Comparison of ENCODE assay signal across 1 cellular context in the genomic region with DNA sequence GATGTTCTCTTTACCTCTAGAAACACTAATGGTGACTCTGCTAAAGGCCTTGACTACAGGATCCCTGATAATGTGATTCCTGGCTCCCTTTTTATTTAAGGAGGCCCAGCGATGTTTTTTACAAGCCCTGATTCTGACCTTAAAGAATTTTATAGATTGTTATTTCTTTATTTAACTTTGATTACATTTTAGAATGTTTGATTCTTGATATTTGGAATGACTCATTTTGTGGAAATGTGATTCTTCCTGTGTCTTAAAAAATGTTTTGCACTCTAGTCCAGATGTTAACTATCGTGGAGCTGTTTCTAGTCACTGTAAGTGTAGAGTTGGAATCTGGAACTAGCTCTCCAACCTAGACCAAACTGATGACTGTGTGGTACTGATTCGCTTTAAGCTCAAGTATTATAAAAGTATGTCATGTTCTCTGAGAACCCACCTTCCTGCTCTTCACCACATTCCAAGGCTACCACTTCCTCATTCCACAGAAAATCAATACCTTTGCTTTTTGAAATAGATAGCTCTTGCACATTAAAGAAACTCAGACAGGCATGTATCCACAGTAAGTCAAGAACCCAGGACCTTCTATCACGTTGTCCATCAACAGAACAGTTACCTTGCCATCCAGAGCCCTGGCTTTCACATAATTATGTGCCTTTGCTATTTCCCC.
TF ChIP-seq lines count a peak whose summit lies in the region.

No MANE protein-coding gene starts in this region.

TF ChIP-seq in HCT116, 20 proteins besides CTCF, POLR2A, EP300 and RAD21 (continued from another document):
- TF ChIP-seq, protein P1, sequence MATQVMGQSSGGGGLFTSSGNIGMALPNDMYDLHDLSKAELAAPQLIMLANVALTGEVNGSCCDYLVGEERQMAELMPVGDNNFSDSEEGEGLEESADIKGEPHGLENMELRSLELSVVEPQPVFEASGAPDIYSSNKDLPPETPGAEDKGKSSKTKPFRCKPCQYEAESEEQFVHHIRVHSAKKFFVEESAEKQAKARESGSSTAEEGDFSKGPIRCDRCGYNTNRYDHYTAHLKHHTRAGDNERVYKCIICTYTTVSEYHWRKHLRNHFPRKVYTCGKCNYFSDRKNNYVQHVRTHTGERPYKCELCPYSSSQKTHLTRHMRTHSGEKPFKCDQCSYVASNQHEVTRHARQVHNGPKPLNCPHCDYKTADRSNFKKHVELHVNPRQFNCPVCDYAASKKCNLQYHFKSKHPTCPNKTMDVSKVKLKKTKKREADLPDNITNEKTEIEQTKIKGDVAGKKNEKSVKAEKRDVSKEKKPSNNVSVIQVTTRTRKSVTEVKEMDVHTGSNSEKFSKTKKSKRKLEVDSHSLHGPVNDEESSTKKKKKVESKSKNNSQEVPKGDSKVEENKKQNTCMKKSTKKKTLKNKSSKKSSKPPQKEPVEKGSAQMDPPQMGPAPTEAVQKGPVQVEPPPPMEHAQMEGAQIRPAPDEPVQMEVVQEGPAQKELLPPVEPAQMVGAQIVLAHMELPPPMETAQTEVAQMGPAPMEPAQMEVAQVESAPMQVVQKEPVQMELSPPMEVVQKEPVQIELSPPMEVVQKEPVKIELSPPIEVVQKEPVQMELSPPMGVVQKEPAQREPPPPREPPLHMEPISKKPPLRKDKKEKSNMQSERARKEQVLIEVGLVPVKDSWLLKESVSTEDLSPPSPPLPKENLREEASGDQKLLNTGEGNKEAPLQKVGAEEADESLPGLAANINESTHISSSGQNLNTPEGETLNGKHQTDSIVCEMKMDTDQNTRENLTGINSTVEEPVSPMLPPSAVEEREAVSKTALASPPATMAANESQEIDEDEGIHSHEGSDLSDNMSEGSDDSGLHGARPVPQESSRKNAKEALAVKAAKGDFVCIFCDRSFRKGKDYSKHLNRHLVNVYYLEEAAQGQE (IDR thresholded peaks at IDR 0.05; ENCODE audit: low read depth): no peak
- TF ChIP-seq ELF1 (IDR thresholded peaks at IDR 0.05; ENCODE audit: borderline replicate concordance, low read depth) (peak; percentile 83), ZNF274 (IDR thresholded peaks at IDR 0.05; ENCODE audit: low read depth, low read length) (no peak), YY1 (IDR thresholded peaks at IDR 0.05; ENCODE audit: extremely low read depth, insufficient replicate concordance, low read depth, low read length) (no peak), ZFX (IDR thresholded peaks at IDR 0.05) (no peak), TCF7L2 (IDR thresholded peaks at IDR 0.05; ENCODE audit: borderline replicate concordance, extremely low read depth, insufficient read depth, insufficient read length) (no peak), EGR1 (IDR thresholded peaks at IDR 0.05; ENCODE audit: low read depth) (0 out of 2 replicates have a peak, but pooled peaks have one; percentile 14)
- TF ChIP-seq, protein P2, sequence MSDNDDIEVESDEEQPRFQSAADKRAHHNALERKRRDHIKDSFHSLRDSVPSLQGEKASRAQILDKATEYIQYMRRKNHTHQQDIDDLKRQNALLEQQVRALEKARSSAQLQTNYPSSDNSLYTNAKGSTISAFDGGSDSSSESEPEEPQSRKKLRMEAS (IDR thresholded peaks at IDR 0.05): 0 out of 2 replicates have a peak, but pooled peaks have one; percentile 25
